9 cellular contexts compared by ENCODE assay signal in genomic region chr19:17829855-17830566, GRCh38. TPM values are rescaled to one million over a fixed set of nuclear protein-coding genes. Genes with fewer than 3 reads are reported as not detected.
A peak's percentile ranks its signal among the peaks of the same experiment; 100 is the strongest.
DNase-seq lines count a peak whose midpoint lies in the region; ATAC-seq and TF ChIP-seq lines count a peak whose summit lies in the region.
"Had no signal": no experiment of that assay in that cellular context is flagged by ENCODE, and none has a peak within 500 bp of the region (broad histone marks: within the 10 kb centered on the region; RNA-seq: fewer than 3 reads in every experiment).

No MANE protein-coding gene starts in this region.

- peaks cover 3% of the 10 kb centered on the region for H3K4me1 Mint-ChIP-seq in activated naive CD8-positive, alpha-beta T cell treated with anti-CD3 and anti-CD28 coated beads for 36 hours
- H3K4me1 Mint-ChIP-seq in activated naive CD8-positive, alpha-beta T cell treated with anti-CD3 and anti-CD28 coated beads, Interleukin-2, amount 50 U/mL, for 24 hours: no peaks in the 10 kb centered on the region

- DNase-seq in activated naive CD8-positive, alpha-beta T cell treated with anti-CD3 and anti-CD28 coated beads for 36 hours: no peak
- DNase-seq in activated naive CD8-positive, alpha-beta T cell treated with anti-CD3 and anti-CD28 coated beads, Interleukin-2, amount 50 U/mL, for 24 hours: no peak
- peak; percentile 67 to 70 for DNase-seq in SHP77 (lab: John Stamatoyannopoulos, UW)
- peak; percentile 56 for DNase-seq in iPS DF 4.7 (ENCODE audit: extremely low read depth, low spot score)
- peak; percentile 61 for DNase-seq in testis
- no peak for DNase-seq in NCI-H128 (lab: John Stamatoyannopoulos, UW; ENCODE audit: unreplicated experiment)
- DNase-seq in stimulated activated CD4-positive, alpha-beta T cell treated with anti-CD3 and anti-CD28 coated beads, Interleukin-1b, Interleukin-23, amount 100 ng/mL, for 48 hours: no peak

- no peak for TF ChIP-seq POLR2A in testis (IDR thresholded peaks at IDR 0.05)

- peak overlapping the region; percentile 34 to 72 for H3K27ac ChIP-seq in testis
- H3K27ac ChIP-seq: KMS-11 had no signal

- H3K36me3 Mint-ChIP-seq in activated naive CD8-positive, alpha-beta T cell treated with anti-CD3 and anti-CD28 coated beads for 36 hours: peaks cover 54% of the 10 kb centered on the region
- peaks cover 48% of the 10 kb centered on the region for H3K36me3 Mint-ChIP-seq in activated naive CD8-positive, alpha-beta T cell treated with anti-CD3 and anti-CD28 coated beads, Interleukin-2, amount 50 U/mL, for 24 hours (ENCODE audit: low read depth)

- intact Hi-C loops in testis (cut with DNase I; ENCODE audit: low total_unique reads): no loop called here

- ATAC-seq in activated naive CD8-positive, alpha-beta T cell treated with anti-CD3 and anti-CD28 coated beads, Interleukin-2, amount 50 U/mL, for 24 hours: no peak
- no peak for ATAC-seq in HG02981 (IDR thresholded peaks at IDR 0.05; ENCODE audit: unreplicated experiment)

- 19 to 23% methylated on average over 20 to 27 of the region's 29 CpGs for WGBS in testis, 2 donors

- no peak overlapping the region for H3K4me3 Mint-ChIP-seq in activated naive CD8-positive, alpha-beta T cell treated with anti-CD3 and anti-CD28 coated beads for 36 hours
- no peak overlapping the region for H3K4me3 Mint-ChIP-seq in activated naive CD8-positive, alpha-beta T cell treated with anti-CD3 and anti-CD28 coated beads, Interleukin-2, amount 50 U/mL, for 24 hours

- peaks cover 3% of the 10 kb centered on the region for H3K4me1 ChIP-seq in testis

- H3K9me3 Mint-ChIP-seq in activated naive CD8-positive, alpha-beta T cell treated with anti-CD3 and anti-CD28 coated beads for 36 hours: peaks cover 3% of the 10 kb centered on the region
- H3K9me3 Mint-ChIP-seq in activated naive CD8-positive, alpha-beta T cell treated with anti-CD3 and anti-CD28 coated beads, Interleukin-2, amount 50 U/mL, for 24 hours: peaks cover 3% of the 10 kb centered on the region

- no peaks in the 10 kb centered on the region for H3K27me3 ChIP-seq in testis

- H3K36me3 ChIP-seq in testis (ENCODE audit: low read depth, missing control alignments): no peaks in the 10 kb centered on the region

- H3K9me3 ChIP-seq in testis: no peaks in the 10 kb centered on the region

- no peaks in the 10 kb centered on the region for H3K27me3 Mint-ChIP-seq in activated naive CD8-positive, alpha-beta T cell treated with anti-CD3 and anti-CD28 coated beads for 36 hours
- H3K27me3 Mint-ChIP-seq in activated naive CD8-positive, alpha-beta T cell treated with anti-CD3 and anti-CD28 coated beads, Interleukin-2, amount 50 U/mL, for 24 hours: no peaks in the 10 kb centered on the region

- H3K27ac Mint-ChIP-seq in activated naive CD8-positive, alpha-beta T cell treated with anti-CD3 and anti-CD28 coated beads for 36 hours: peak overlapping the region; percentile 42
- no peak overlapping the region for H3K27ac Mint-ChIP-seq in activated naive CD8-positive, alpha-beta T cell treated with anti-CD3 and anti-CD28 coated beads, Interleukin-2, amount 50 U/mL, for 24 hours

- H3K4me3 ChIP-seq in testis: peak overlapping the region; percentile 26 to 51

- no peak for TF ChIP-seq CTCF in testis (IDR thresholded peaks at IDR 0.05)

RNA-seq across cellular contexts. Expression of gene INSL3, which starts 8.7 kb away (rescaled TPM):
- total RNA-seq in activated naive CD8-positive, alpha-beta T cell treated with anti-CD3 and anti-CD28 coated beads for 36 hours: 1 to 10 TPM; 1.7 to 1.8 TPM
- total RNA-seq in testis: 100 to 1,000 TPM in 1 of 2 donors, 10 to 100 TPM in 1; 39.0 to 183 TPM
- 1,477 TPM for polyA plus RNA-seq in testis (ENCODE audit: insufficient read depth, low read depth, low replicate concordance)

RNA-seq across cellular contexts. Expression of gene JAK3, which starts 17.8 kb away (rescaled TPM):
- total RNA-seq in activated naive CD8-positive, alpha-beta T cell treated with anti-CD3 and anti-CD28 coated beads for 36 hours: 10 to 100 TPM; 90.3 to 91.1 TPM
- 10 to 100 TPM in 1 of 2 donors, 1 to 10 TPM in 1; 5.0 to 10.5 TPM for total RNA-seq in testis
- 3.5 TPM for polyA plus RNA-seq in testis (ENCODE audit: insufficient read depth, low read depth, low replicate concordance)

RNA-seq across cellular contexts. Expression of gene RPL18A, which starts 29.7 kb away (rescaled TPM):
- total RNA-seq in activated naive CD8-positive, alpha-beta T cell treated with anti-CD3 and anti-CD28 coated beads for 36 hours: 1,000 to 10,000 TPM; 3,144 to 3,196 TPM
- 1,000 to 10,000 TPM in 1 of 2 donors, 100 to 1,000 TPM in 1; 551 to 1,098 TPM for total RNA-seq in testis
- 828 TPM for polyA plus RNA-seq in testis (ENCODE audit: insufficient read depth, low read depth, low replicate concordance)

RNA-seq across cellular contexts. Expression of gene B3GNT3, which starts 35.1 kb away (rescaled TPM):
- total RNA-seq in activated naive CD8-positive, alpha-beta T cell treated with anti-CD3 and anti-CD28 coated beads for 36 hours: not detected
- under 1 TPM; 0.19 to 0.71 TPM for total RNA-seq in testis
- polyA plus RNA-seq in testis (ENCODE audit: insufficient read depth, low read depth, low replicate concordance): 0.63 TPM

RNA-seq across cellular contexts. Expression of gene SLC5A5, which starts 41.7 kb away (rescaled TPM):
- total RNA-seq in activated naive CD8-positive, alpha-beta T cell treated with anti-CD3 and anti-CD28 coated beads for 36 hours: 1 to 10 TPM; 1.5 to 1.7 TPM
- 1 to 10 TPM in 1 of 2 donors, under 1 TPM in 1; 0.79 to 1.4 TPM for total RNA-seq in testis
- 1.1 TPM for polyA plus RNA-seq in testis (ENCODE audit: insufficient read depth, low read depth, low replicate concordance)

Comparison
In these comparisons a context has a peak if more than half of its experiments do, and no peak if none do; other contexts are left out.
1. DNase-seq: peak in SHP77 (2 of 2), iPS DF 4.7 (single experiment) and testis (single experiment); none in activated naive CD8-positive, alpha-beta T cell treated with anti-CD3 and anti-CD28 coated beads for 36 hours (single experiment), activated naive CD8-positive, alpha-beta T cell treated with anti-CD3 and anti-CD28 coated beads, Interleukin-2, amount 50 U/mL, for 24 hours (single experiment), NCI-H128 (single experiment) and stimulated activated CD4-positive, alpha-beta T cell treated with anti-CD3 and anti-CD28 coated beads, Interleukin-1b, Interleukin-23, amount 100 ng/mL, for 48 hours (single experiment).
2. RNA of gene INSL3, which starts 8.7 kb away (total RNA-seq): 39.0 to 183 TPM in testis; 1.7 to 1.8 TPM in activated naive CD8-positive, alpha-beta T cell treated with anti-CD3 and anti-CD28 coated beads for 36 hours; every median in the first group is over 10 times any median in the second.
3. RNA of gene JAK3, which starts 17.8 kb away (total RNA-seq): 90.3 to 91.1 TPM in activated naive CD8-positive, alpha-beta T cell treated with anti-CD3 and anti-CD28 coated beads for 36 hours; 5.0 to 10.5 TPM in testis; every median in the first group is over 4 times any median in the second.